27 cellular contexts compared by ENCODE assay signal in genomic region chr4:48167538-48168263, GRCh38. TPM values are rescaled to one million over a fixed set of nuclear protein-coding genes. Genes with fewer than 3 reads are reported as not detected.
DNase-seq lines count a peak whose midpoint lies in the region; ATAC-seq and TF ChIP-seq lines count a peak whose summit lies in the region.
"Had no signal": no experiment of that assay in that cellular context is flagged by ENCODE, and none has a peak within 500 bp of the region (broad histone marks: within the 10 kb centered on the region; RNA-seq: fewer than 3 reads in every experiment).

No MANE protein-coding gene starts in this region.

- H3K4me1 ChIP-seq in OCI-LY3 (ENCODE audit: low read length) = peaks cover 44% of the 10 kb centered on the region
- H3K4me1 ChIP-seq in hepatocyte (ENCODE audit: insufficient read depth) = no peaks in the 10 kb centered on the region
- no peaks in the 10 kb centered on the region for H3K4me1 ChIP-seq in prostate gland (replicated peaks)
- H3K4me1 ChIP-seq: transverse colon had no signal

- no peaks in the 10 kb centered on the region for H3K9me2 ChIP-seq in hepatocyte (replicated peaks; ENCODE audit: insufficient read depth)

- H3K27ac Mint-ChIP-seq in activated CD4-positive, alpha-beta T cell treated with anti-CD3 and anti-CD28 coated beads, Interleukin-2, amount 10 ng/mL, durations not matched to agents 24 days and 14 days = peak overlapping the region; percentile 8
- H3K27ac Mint-ChIP-seq in stimulated activated naive B cell treated with anti-CD40 and anti-IgM and Interleukin-4, amounts not matched to agents 10 μg/mL and 1 μg/mL and 100 μg/mL, for 72 hours = no peak overlapping the region
- no peak overlapping the region for H3K27ac Mint-ChIP-seq in activated CD4-positive, alpha-beta memory T cell treated with anti-CD3 and anti-CD28 coated beads, Interleukin-2, amount 10 ng/mL, durations not matched to agents 7 days and 5 days
- H3K27ac Mint-ChIP-seq: activated CD4-positive, alpha-beta memory T cell treated with anti-CD3 and anti-CD28 coated beads for 36 hours; activated naive CD4-positive, alpha-beta T cell treated with anti-CD3 and anti-CD28 coated beads, Interleukin-2, amount 10 ng/mL, durations not matched to agents 7 days and 5 days; nephron progenitor cell had no signal

- 91% methylated on average over 5 of the region's 5 CpGs for WGBS in hepatocyte (ENCODE audit: low lambda C conversion rate, missing lambda C conversion rate)
- whole genome bisulfite sequencing in prostate gland = 93% methylated on average over 5 of the region's 5 CpGs

- no peak overlapping the region for H3K4me3 ChIP-seq in OCI-LY3 (ENCODE audit: low read length)
- H3K4me3 ChIP-seq in hepatocyte = no peak overlapping the region
- H3K4me3 ChIP-seq in prostate gland = no peak overlapping the region
- H3K4me3 ChIP-seq: lung, MG63, mucosa of descending colon, pancreas, transverse colon had no signal

- H2AFZ ChIP-seq in OCI-LY3 (ENCODE audit: low read depth, low read length) (no peak overlapping the region), hepatocyte (no peak overlapping the region)

- POLR2A ChIA-PET in activated CD4-positive, alpha-beta memory T cell treated with anti-CD3 and anti-CD28 coated beads, Interleukin-2, amount 10 ng/mL, durations not matched to agents 7 days and 5 days (lab: Charles Lee) = no interaction called here

- H3K9me3 Mint-ChIP-seq in activated CD4-positive, alpha-beta T cell treated with anti-CD3 and anti-CD28 coated beads, Interleukin-2, amount 10 ng/mL, durations not matched to agents 24 days and 14 days = peaks cover 4% of the 10 kb centered on the region
- no peaks in the 10 kb centered on the region for H3K9me3 Mint-ChIP-seq in stimulated activated naive B cell treated with anti-CD40 and anti-IgM and Interleukin-4, amounts not matched to agents 10 μg/mL and 1 μg/mL and 100 μg/mL, for 72 hours
- no peaks in the 10 kb centered on the region for H3K9me3 Mint-ChIP-seq in activated CD4-positive, alpha-beta memory T cell treated with anti-CD3 and anti-CD28 coated beads, Interleukin-2, amount 10 ng/mL, durations not matched to agents 7 days and 5 days
- H3K9me3 Mint-ChIP-seq: activated CD4-positive, alpha-beta memory T cell treated with anti-CD3 and anti-CD28 coated beads for 36 hours; activated naive CD4-positive, alpha-beta T cell treated with anti-CD3 and anti-CD28 coated beads, Interleukin-2, amount 10 ng/mL, durations not matched to agents 7 days and 5 days; central memory CD8-positive, alpha-beta T cell; nephron progenitor cell had no signal

- H3K4me1 Mint-ChIP-seq in activated CD4-positive, alpha-beta T cell treated with anti-CD3 and anti-CD28 coated beads, Interleukin-2, amount 10 ng/mL, durations not matched to agents 24 days and 14 days = peaks cover 9% of the 10 kb centered on the region
- peaks cover 12 to 17% of the 10 kb centered on the region in 2 donors for H3K4me1 Mint-ChIP-seq in stimulated activated naive B cell treated with anti-CD40 and anti-IgM and Interleukin-4, amounts not matched to agents 10 μg/mL and 1 μg/mL and 100 μg/mL, for 72 hours
- H3K4me1 Mint-ChIP-seq in activated CD4-positive, alpha-beta memory T cell treated with anti-CD3 and anti-CD28 coated beads, Interleukin-2, amount 10 ng/mL, durations not matched to agents 7 days and 5 days = peaks cover 9% of the 10 kb centered on the region
- H3K4me1 Mint-ChIP-seq: central memory CD8-positive, alpha-beta T cell; nephron progenitor cell had no signal

- H3K4me3 Mint-ChIP-seq in activated CD4-positive, alpha-beta T cell treated with anti-CD3 and anti-CD28 coated beads, Interleukin-2, amount 10 ng/mL, durations not matched to agents 24 days and 14 days = no peak overlapping the region
- no peak overlapping the region for H3K4me3 Mint-ChIP-seq in stimulated activated naive B cell treated with anti-CD40 and anti-IgM and Interleukin-4, amounts not matched to agents 10 μg/mL and 1 μg/mL and 100 μg/mL, for 72 hours
- H3K4me3 Mint-ChIP-seq in activated CD4-positive, alpha-beta memory T cell treated with anti-CD3 and anti-CD28 coated beads, Interleukin-2, amount 10 ng/mL, durations not matched to agents 7 days and 5 days = no peak overlapping the region
- H3K4me3 Mint-ChIP-seq: activated CD4-positive, alpha-beta memory T cell treated with anti-CD3 and anti-CD28 coated beads for 36 hours; activated naive CD4-positive, alpha-beta T cell treated with anti-CD3 and anti-CD28 coated beads, Interleukin-2, amount 10 ng/mL, durations not matched to agents 7 days and 5 days; central memory CD8-positive, alpha-beta T cell; nephron progenitor cell had no signal

- H4K20me1 ChIP-seq in OCI-LY3 (ENCODE audit: insufficient read depth, low read length) (no peaks in the 10 kb centered on the region), hepatocyte (ENCODE audit: insufficient read depth, poor library complexity, severe bottlenecking) (no peaks in the 10 kb centered on the region)

- no peak overlapping the region for H3K9ac ChIP-seq in OCI-LY3 (ENCODE audit: low read length)

- H3K79me2 ChIP-seq in OCI-LY3 (ENCODE audit: low read length) = no peaks in the 10 kb centered on the region
- no peaks in the 10 kb centered on the region for H3K79me2 ChIP-seq in hepatocyte

- TF ChIP-seq POLR2A in prostate gland (IDR thresholded peaks at IDR 0.05) = no peak

- H3K9me3 ChIP-seq in OCI-LY3 (ENCODE audit: insufficient read depth, low read length) (peaks cover 11% of the 10 kb centered on the region; the same call in 1 of the 2 replicates), hepatocyte (ENCODE audit: low read depth) (no peaks in the 10 kb centered on the region), prostate gland (no peaks in the 10 kb centered on the region)
- H3K9me3 ChIP-seq: MG63, mucosa of descending colon, pancreas, transverse colon had no signal

- DNase-seq in activated CD4-positive, alpha-beta T cell treated with anti-CD3 and anti-CD28 coated beads, Interleukin-2, amount 10 ng/mL, durations not matched to agents 24 days and 14 days = no peak
- DNase-seq in activated CD4-positive, alpha-beta T cell treated with anti-CD3 and anti-CD28 coated beads, Interleukin-2, amount 50 U/mL, for 4 hours = no peak
- no peak for DNase-seq in stimulated activated naive B cell treated with anti-CD40 and anti-IgM and Interleukin-4, amounts not matched to agents 10 μg/mL and 1 μg/mL and 100 μg/mL, for 72 hours
- DNase-seq in hepatocyte (ENCODE audit: low spot score) (no peak), prostate gland (ENCODE audit: low spot score) (no peak)
- no peak for DNase-seq in activated CD4-positive, alpha-beta memory T cell treated with anti-CD3 and anti-CD28 coated beads, Interleukin-2, amount 10 ng/mL, durations not matched to agents 7 days and 5 days
- DNase-seq: activated CD4-positive, alpha-beta memory T cell treated with anti-CD3 and anti-CD28 coated beads for 36 hours; activated naive CD4-positive, alpha-beta T cell treated with anti-CD3 and anti-CD28 coated beads, Interleukin-2, amount 10 ng/mL, durations not matched to agents 7 days and 5 days; aorta; MG63; mucosa of descending colon; NCI-H1417; NCI-H446 treated with DMSO at 0.1 percent for 48 hours; nephron progenitor cell; pancreas; right cardiac atrium; stimulated activated CD4-positive, alpha-beta T cell treated with anti-CD3 and anti-CD28 coated beads, Interleukin-12 subunit alpha, Interleukin-12 subunit beta, amount 100 ng/mL, for 4 hours; transverse colon; WERI-Rb-1 had no signal

- CTCF ChIA-PET in activated CD4-positive, alpha-beta memory T cell treated with anti-CD3 and anti-CD28 coated beads, Interleukin-2, amount 10 ng/mL, durations not matched to agents 7 days and 5 days (lab: Charles Lee) = no interaction called here

- no peaks in the 10 kb centered on the region for H3K27me3 Mint-ChIP-seq in activated CD4-positive, alpha-beta T cell treated with anti-CD3 and anti-CD28 coated beads, Interleukin-2, amount 10 ng/mL, durations not matched to agents 24 days and 14 days
- no peaks in the 10 kb centered on the region for H3K27me3 Mint-ChIP-seq in stimulated activated naive B cell treated with anti-CD40 and anti-IgM and Interleukin-4, amounts not matched to agents 10 μg/mL and 1 μg/mL and 100 μg/mL, for 72 hours
- H3K27me3 Mint-ChIP-seq in activated CD4-positive, alpha-beta memory T cell treated with anti-CD3 and anti-CD28 coated beads, Interleukin-2, amount 10 ng/mL, durations not matched to agents 7 days and 5 days = no peaks in the 10 kb centered on the region
- H3K27me3 Mint-ChIP-seq: activated CD4-positive, alpha-beta memory T cell treated with anti-CD3 and anti-CD28 coated beads for 36 hours; activated naive CD4-positive, alpha-beta T cell treated with anti-CD3 and anti-CD28 coated beads, Interleukin-2, amount 10 ng/mL, durations not matched to agents 7 days and 5 days; central memory CD8-positive, alpha-beta T cell had no signal

- ATAC-seq in GM18907 (IDR thresholded peaks at IDR 0.05; ENCODE audit: unreplicated experiment) = peak; percentile 60
- ATAC-seq in stimulated activated naive B cell treated with anti-CD40 and anti-IgM and Interleukin-4, amounts not matched to agents 10 μg/mL and 1 μg/mL and 100 μg/mL, for 72 hours (replicated peaks) = peak; percentile 23 to 59
- ATAC-seq: HCT116, mucosa of descending colon, pancreas, right cardiac atrium, Right ventricle myocardium inferior had no signal

- peaks cover 8% of the 10 kb centered on the region for H3K36me3 Mint-ChIP-seq in activated CD4-positive, alpha-beta T cell treated with anti-CD3 and anti-CD28 coated beads, Interleukin-2, amount 10 ng/mL, durations not matched to agents 24 days and 14 days (ENCODE audit: low read depth)
- peaks cover 24 to 48% of the 10 kb centered on the region in 2 donors for H3K36me3 Mint-ChIP-seq in stimulated activated naive B cell treated with anti-CD40 and anti-IgM and Interleukin-4, amounts not matched to agents 10 μg/mL and 1 μg/mL and 100 μg/mL, for 72 hours
- H3K36me3 Mint-ChIP-seq in activated CD4-positive, alpha-beta memory T cell treated with anti-CD3 and anti-CD28 coated beads, Interleukin-2, amount 10 ng/mL, durations not matched to agents 7 days and 5 days (ENCODE audit: low read depth) = peaks cover 4% of the 10 kb centered on the region
- H3K36me3 Mint-ChIP-seq: activated naive CD4-positive, alpha-beta T cell treated with anti-CD3 and anti-CD28 coated beads, Interleukin-2, amount 10 ng/mL, durations not matched to agents 7 days and 5 days had no signal

- H3K27ac ChIP-seq in OCI-LY3 (ENCODE audit: low read length) (no peak overlapping the region), hepatocyte (no peak overlapping the region), prostate gland (no peak overlapping the region)
- H3K27ac ChIP-seq: pancreas, transverse colon, WERI-Rb-1 had no signal

- H3K27me3 ChIP-seq in OCI-LY3 (ENCODE audit: low read depth, low read length) (no peaks in the 10 kb centered on the region), hepatocyte (no peaks in the 10 kb centered on the region), prostate gland (replicated peaks; ENCODE audit: insufficient read depth) (no peaks in the 10 kb centered on the region)
- H3K27me3 ChIP-seq: MG63, pancreas, transverse colon had no signal

- intact Hi-C loops in activated CD4-positive, alpha-beta T cell treated with anti-CD3 and anti-CD28 coated beads, Interleukin-2, amount 10 ng/mL, durations not matched to agents 24 days and 14 days (cut with micrococcal nuclease) = loop anchor here (5.0 kb wide), 1 partner anchor 40 kb away; no protein-coding TSS in a partner anchor
- intact Hi-C loops in prostate gland (cut with DNase I) = no loop called here

- H3K36me3 ChIP-seq in OCI-LY3 (replicated peaks; ENCODE audit: low read depth, low read length) (peaks cover 41% of the 10 kb centered on the region), hepatocyte (replicated peaks; ENCODE audit: insufficient read depth, low read depth) (no peaks in the 10 kb centered on the region), prostate gland (no peaks in the 10 kb centered on the region)
- H3K36me3 ChIP-seq: MG63, transverse colon had no signal

- H3K4me2 ChIP-seq in OCI-LY3 (ENCODE audit: low read length) = 0 out of 2 replicates have a peak overlapping the region, but pooled peaks have one; percentile 9
- H3K4me2 ChIP-seq in hepatocyte = no peak overlapping the region

- TF ChIP-seq CTCF in OCI-LY3 (IDR thresholded peaks at IDR 0.05; ENCODE audit: low read depth, low read length) (no peak), hepatocyte (IDR thresholded peaks at IDR 0.05; ENCODE audit: poor library complexity) (no peak), prostate gland (IDR thresholded peaks at IDR 0.05) (no peak)

RNA-seq across cellular contexts. Expression of gene TXK, which starts 33.7 kb away (rescaled TPM):
- 7.6 and 8.0 TPM in 2 replicates for total RNA-seq in activated CD4-positive, alpha-beta T cell treated with anti-CD3 and anti-CD28 coated beads, Interleukin-2, amount 10 ng/mL, durations not matched to agents 24 days and 14 days
- total RNA-seq in hepatocyte (0.40 and 1.5 TPM in 2 replicates), prostate gland (1 to 10 TPM in 1 of 2 donors, under 1 TPM in 1; 0.46 to 4.8 TPM)
- polyA plus RNA-seq in hepatocyte = 0.18 and 0.76 TPM in 2 replicates
- 10 to 100 TPM; 15.2 to 18.5 TPM for total RNA-seq in activated CD4-positive, alpha-beta memory T cell treated with anti-CD3 and anti-CD28 coated beads, Interleukin-2, amount 10 ng/mL, durations not matched to agents 7 days and 5 days
- total RNA-seq: A172, G401 had no signal
